ENCODE assay signal across 9 cellular contexts in the genomic region with DNA sequence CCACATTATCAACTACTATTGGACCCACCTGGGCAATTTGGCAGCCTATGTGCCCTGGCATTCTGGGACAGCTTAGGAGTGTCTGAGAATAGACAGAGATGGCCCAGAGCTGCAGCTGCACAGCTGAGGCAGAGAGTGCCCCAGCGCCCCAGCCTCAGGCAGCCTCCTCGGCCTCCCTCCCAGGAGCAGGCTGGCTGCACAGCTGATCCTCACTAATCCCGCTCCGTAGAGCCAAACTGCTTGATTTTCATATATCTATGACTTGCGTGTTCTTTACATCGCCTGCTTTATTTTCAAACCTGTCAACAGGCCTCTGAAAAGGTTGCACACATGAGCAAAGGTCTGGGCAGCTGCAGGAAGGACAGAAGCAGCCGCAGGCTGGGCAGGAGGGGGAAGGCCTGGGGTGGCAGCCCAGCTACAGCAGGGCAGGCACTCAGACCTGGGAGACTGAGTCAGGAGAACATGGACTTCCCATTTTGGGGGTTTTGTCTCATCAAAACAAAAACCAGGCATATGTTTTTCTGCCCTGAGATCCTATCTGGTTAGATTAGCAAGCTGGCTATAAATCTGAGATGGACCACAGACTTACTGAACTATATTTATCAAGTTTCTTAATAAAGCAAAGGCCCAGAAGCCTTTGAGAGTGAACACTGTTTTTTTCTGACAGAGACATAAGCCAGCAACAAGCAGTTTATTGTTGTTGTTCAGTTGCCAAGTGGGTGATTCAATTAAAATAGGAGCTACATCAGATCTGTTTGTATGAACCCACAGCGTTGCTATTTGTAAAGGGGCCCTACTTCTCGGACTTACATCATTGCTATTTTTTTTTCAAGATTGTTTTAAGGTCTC.
A peak's percentile ranks its signal among the peaks of the same experiment; 100 is the strongest.
DNase-seq lines count a peak whose midpoint lies in the region; ATAC-seq and TF ChIP-seq lines count a peak whose summit lies in the region.
"Had no signal": no experiment of that assay in that cellular context is flagged by ENCODE, and none has a peak within 500 bp of the region (broad histone marks: within the 10 kb centered on the region; RNA-seq: fewer than 3 reads in every experiment).

No MANE protein-coding gene starts in this region.

- no peak overlapping the region for H3K27ac ChIP-seq in epithelial cell of prostate
- H3K27ac ChIP-seq in vagina: peak overlapping the region; percentile 71

- DNase-seq in NCI-H82 (lab: John Stamatoyannopoulos, UW): peak; percentile 64
- DNase-seq in NCI-H82 treated with DMSO at 0.1 percent for 48 hours (lab: John Stamatoyannopoulos, UW; ENCODE audit: unreplicated experiment): no peak
- peak; percentile 41 for DNase-seq in epithelial cell of prostate (ENCODE audit: low read depth, low spot score)
- peak; percentile 17 for DNase-seq in mucosa of gallbladder (ENCODE audit: low spot score)
- no peak for DNase-seq in vagina (ENCODE audit: extremely low spot score in 2 of 2)
- no peak for DNase-seq in GM19240 (ENCODE audit: insufficient read length, low spot score)
- DNase-seq: 8988T had no signal

- no peak overlapping the region for H3K4me3 ChIP-seq in vagina

- TF ChIP-seq CTCF in vagina (IDR thresholded peaks at IDR 0.05): no peak

- H3K27me3 ChIP-seq in vagina: no peaks in the 10 kb centered on the region

- no peaks in the 10 kb centered on the region for H3K36me3 ChIP-seq in vagina

- ATAC-seq in HG03135 (IDR thresholded peaks at IDR 0.05; ENCODE audit: unreplicated experiment) (no peak), HG03354 (IDR thresholded peaks at IDR 0.05; ENCODE audit: poor library complexity, severe bottlenecking, unreplicated experiment) (no peak)

- peaks cover 15% of the 10 kb centered on the region for H3K4me1 ChIP-seq in vagina

- TF ChIP-seq POLR2A in vagina (IDR thresholded peaks at IDR 0.05): no peak

- intact Hi-C loops in vagina (cut with DNase I): no loop called here

- H3K9me3 ChIP-seq in vagina: no peaks in the 10 kb centered on the region

Comparison
In these comparisons a context has a peak if more than half of its experiments do, and no peak if none do; other contexts are left out.
1. DNase-seq: peak in NCI-H82 (single experiment), epithelial cell of prostate (single experiment) and mucosa of gallbladder (single experiment); none in NCI-H82 treated with DMSO at 0.1 percent for 48 hours (single experiment), vagina (0 of 2) and GM19240 (single experiment).